Comparison of ENCODE assay signal across 10 cellular contexts in the genomic region with DNA sequence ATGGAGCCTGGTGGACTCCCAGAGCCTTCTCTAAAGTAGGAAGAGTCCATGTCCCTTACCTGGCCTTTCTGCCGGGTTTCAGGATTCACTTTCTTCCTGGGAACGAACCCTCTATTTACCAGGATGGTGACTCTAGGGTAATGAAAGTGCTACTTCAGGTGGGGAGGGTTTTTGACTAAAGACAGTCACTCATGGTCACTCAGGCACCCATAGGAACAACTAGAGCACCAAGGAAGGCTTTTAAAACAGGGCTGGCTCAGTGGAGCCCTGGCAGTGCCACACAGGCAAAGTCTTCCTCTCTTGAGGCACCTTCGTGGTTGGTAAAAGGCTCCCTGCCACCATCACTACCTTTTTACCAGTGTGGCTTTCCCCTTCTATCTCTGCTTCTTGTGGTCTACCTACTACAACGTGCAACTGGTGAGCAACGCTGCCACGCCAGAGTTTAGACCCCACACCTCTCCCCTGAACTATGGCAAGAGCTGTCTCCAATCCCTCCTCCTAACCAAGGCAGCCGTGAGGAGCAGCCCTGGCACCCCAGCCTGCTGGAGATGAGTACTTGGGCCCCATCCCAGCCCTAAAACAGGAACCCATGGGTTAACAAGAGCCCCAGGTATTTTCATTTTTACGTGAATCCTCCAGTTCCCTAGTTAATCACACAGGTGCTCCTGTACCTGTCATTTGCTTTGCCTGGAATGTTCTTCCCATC. TPM values are rescaled to one million over a fixed set of nuclear protein-coding genes. Genes with fewer than 3 reads are reported as not detected.
A peak's percentile ranks its signal among the peaks of the same experiment; 100 is the strongest.
DNase-seq lines count a peak whose midpoint lies in the region; ATAC-seq and TF ChIP-seq lines count a peak whose summit lies in the region.
"Had no signal": no experiment of that assay in that cellular context is flagged by ENCODE, and none has a peak within 500 bp of the region (broad histone marks: within the 10 kb centered on the region; RNA-seq: fewer than 3 reads in every experiment).

No MANE protein-coding gene starts in this region.

- no peak overlapping the region for H3K4me3 Mint-ChIP-seq in activated naive CD8-positive, alpha-beta T cell treated with anti-CD3 and anti-CD28 coated beads, Interleukin-2, amount 50 U/mL, for 24 hours

- CTCF ChIA-PET in PC-9 (lab: Charles Lee), result no interaction called here

- DNase-seq in activated naive CD8-positive, alpha-beta T cell treated with anti-CD3 and anti-CD28 coated beads, Interleukin-2, amount 50 U/mL, for 24 hours, result no peak
- DNase-seq in activated gamma-delta T cell (lab: John Stamatoyannopoulos, UW) (no peak), PC-9 (no peak), prostate gland (ENCODE audit: low spot score) (no peak)
- DNase-seq: activated gamma-delta T cell treated with Interleukin-2 at 50 U/mL for 16 hours; effector memory CD8-positive, alpha-beta T cell; hippocampal formation had no signal

- peaks cover 44% of the 10 kb centered on the region for H3K4me1 Mint-ChIP-seq in activated naive CD8-positive, alpha-beta T cell treated with anti-CD3 and anti-CD28 coated beads, Interleukin-2, amount 50 U/mL, for 24 hours

- POLR2A ChIA-PET in PC-9 (lab: Charles Lee; ENCODE audit: unreplicated experiment), result interaction anchor here (0.6 kb wide), 1 partner anchor 167 kb away, joined by 4 read pairs; no protein-coding TSS in a partner anchor

- no peak overlapping the region for H2AFZ ChIP-seq in ACC112 (ENCODE audit: low read length, unreplicated experiment)
- H2AFZ ChIP-seq in PC-9, result no peak overlapping the region
- H2AFZ ChIP-seq: GM23248 had no signal

- intact Hi-C loops in PC-9 (cut with micrococcal nuclease; ENCODE audit: unreplicated experiment), result no loop called here
- intact Hi-C loops in prostate gland (cut with DNase I), result no loop called here

- peaks cover 51% of the 10 kb centered on the region for H3K36me3 Mint-ChIP-seq in activated naive CD8-positive, alpha-beta T cell treated with anti-CD3 and anti-CD28 coated beads, Interleukin-2, amount 50 U/mL, for 24 hours (ENCODE audit: low read depth)

- TF ChIP-seq CTCF in PC-9 (conservative IDR thresholded peaks at IDR 0.05) (no peak), prostate gland (IDR thresholded peaks at IDR 0.05) (no peak)

- WGBS in prostate gland, result 70% methylated on average over 8 of the region's 8 CpGs

- in situ Hi-C loops in GM18951 (cut with MboI; ENCODE audit: low sequenced_read_pairs, unreplicated experiment), result no loop called here

- peaks cover 70% of the 10 kb centered on the region for H3F3A ChIP-seq in PC-9 (ENCODE audit: insufficient read depth, low read depth)

- peaks cover 3% of the 10 kb centered on the region for H3K27me3 Mint-ChIP-seq in activated naive CD8-positive, alpha-beta T cell treated with anti-CD3 and anti-CD28 coated beads, Interleukin-2, amount 50 U/mL, for 24 hours
- H3K27me3 Mint-ChIP-seq: effector memory CD8-positive, alpha-beta T cell had no signal

- BruUV-seq in PC-9 (replicated peaks; lab: Mats Ljungman, UMichigan), result no TSS peak

- H3K36me3 ChIP-seq in ACC112 (ENCODE audit: insufficient read depth, low read length), result peaks cover 37% of the 10 kb centered on the region
- peaks cover 41% of the 10 kb centered on the region for H3K36me3 ChIP-seq in PC-9 (ENCODE audit: low read depth)
- peaks cover 15 to 16% of the 10 kb centered on the region in 2 donors for H3K36me3 ChIP-seq in prostate gland

- peak overlapping the region; percentile 68 for H3K27ac Mint-ChIP-seq in activated naive CD8-positive, alpha-beta T cell treated with anti-CD3 and anti-CD28 coated beads, Interleukin-2, amount 50 U/mL, for 24 hours

- no peaks in the 10 kb centered on the region for H3K27me3 ChIP-seq in ACC112 (ENCODE audit: insufficient read depth, low read length)
- no peaks in the 10 kb centered on the region for H3K27me3 ChIP-seq in PC-9 (ENCODE audit: insufficient read depth, low read depth)
- no peaks in the 10 kb centered on the region for H3K27me3 ChIP-seq in prostate gland (replicated peaks; ENCODE audit: insufficient read depth)

- no peaks in the 10 kb centered on the region for H3K9me2 ChIP-seq in PC-9 (ENCODE audit: insufficient read depth)

- TF ChIP-seq POLR2A in GM18951 (IDR thresholded peaks at IDR 0.05; ENCODE audit: extremely low read depth, insufficient read depth, insufficient read length), result peak; percentile 44
- TF ChIP-seq POLR2A in prostate gland (IDR thresholded peaks at IDR 0.05), result no peak

- peaks cover 47% of the 10 kb centered on the region for H3K79me2 ChIP-seq in ACC112 (ENCODE audit: control insufficient read depth, insufficient read depth, low read length, unreplicated experiment)
- peaks cover 55% of the 10 kb centered on the region for H3K79me2 ChIP-seq in PC-9 (ENCODE audit: low read depth)

- H3K4me1 ChIP-seq in ACC112 (ENCODE audit: control insufficient read depth, insufficient read depth, low read length, unreplicated experiment) (peaks cover 45% of the 10 kb centered on the region), PC-9 (replicated peaks; ENCODE audit: insufficient read depth) (peaks cover 27% of the 10 kb centered on the region), prostate gland (replicated peaks) (peaks cover 28% of the 10 kb centered on the region)

- H3K27ac ChIP-seq in ACC112 (ENCODE audit: low read depth, low read length), result peak overlapping the region; percentile 19; the same call in 1 of the 2 replicates
- no peak overlapping the region for H3K27ac ChIP-seq in PC-9
- no peak overlapping the region for H3K27ac ChIP-seq in prostate gland

- H4K20me1 ChIP-seq in PC-9 (ENCODE audit: insufficient read depth), result peaks cover 44% of the 10 kb centered on the region

- no peak overlapping the region for H3K4me2 ChIP-seq in PC-9

- no peak for ATAC-seq in activated naive CD8-positive, alpha-beta T cell treated with anti-CD3 and anti-CD28 coated beads, Interleukin-2, amount 50 U/mL, for 24 hours
- ATAC-seq: effector memory CD8-positive, alpha-beta T cell had no signal

- H3K9me3 ChIP-seq in PC-9 (ENCODE audit: insufficient read depth, low read depth), result no peaks in the 10 kb centered on the region
- no peaks in the 10 kb centered on the region for H3K9me3 ChIP-seq in prostate gland

- no peak overlapping the region for H3K4me3 ChIP-seq in ACC112 (ENCODE audit: low read depth, low read length)
- no peak overlapping the region for H3K4me3 ChIP-seq in PC-9
- H3K4me3 ChIP-seq in prostate gland, result no peak overlapping the region
- H3K4me3 ChIP-seq: GM23248 had no signal

- no peaks in the 10 kb centered on the region for H3K9me3 Mint-ChIP-seq in activated naive CD8-positive, alpha-beta T cell treated with anti-CD3 and anti-CD28 coated beads, Interleukin-2, amount 50 U/mL, for 24 hours
- H3K9me3 Mint-ChIP-seq: effector memory CD8-positive, alpha-beta T cell had no signal

RNA-seq across cellular contexts. Expression of a gene that starts 3.5 kb away (rescaled TPM):
- 57.7 and 69.1 TPM in 2 replicates for total RNA-seq in PC-9 (2021)
- 10 to 100 TPM; 53.3 to 73.8 TPM for total RNA-seq in prostate gland

RNA-seq across cellular contexts. Expression of a gene that starts 3.6 kb away (rescaled TPM):
- total RNA-seq in PC-9 (2021), result 18.1 and 28.6 TPM in 2 replicates
- 10 to 100 TPM; 16.4 to 57.6 TPM for total RNA-seq in prostate gland

RNA-seq across cellular contexts. Expression of a gene that starts 4.8 kb away (rescaled TPM):
- total RNA-seq in PC-9 (2021) (2,381 and 2,937 TPM in 2 replicates), prostate gland (1,000 to 10,000 TPM; 1,667 to 2,501 TPM)

RNA-seq across cellular contexts. Expression of a gene that starts 4.9 kb away (rescaled TPM):
- total RNA-seq in PC-9 (2021) (38.2 and 38.7 TPM in 2 replicates), prostate gland (10 to 100 TPM; 31.1 to 32.6 TPM)

RNA-seq across cellular contexts. Expression of a gene that starts 16.8 kb away (rescaled TPM):
- total RNA-seq in PC-9 (2021), result 21.2 and 29.8 TPM in 2 replicates
- 10 to 100 TPM; 25.7 to 40.3 TPM for total RNA-seq in prostate gland
